ENCODE assay signal across 11 cellular contexts in genomic region chr3:195697582-195698324, GRCh38. TPM values are rescaled to one million over a fixed set of nuclear protein-coding genes. Genes with fewer than 3 reads are reported as not detected.
DNase-seq lines count a peak whose midpoint lies in the region; ATAC-seq and TF ChIP-seq lines count a peak whose summit lies in the region.
"Had no signal": no experiment of that assay in that cellular context is flagged by ENCODE, and none has a peak within 500 bp of the region (broad histone marks: within the 10 kb centered on the region; RNA-seq: fewer than 3 reads in every experiment).

No MANE protein-coding gene starts in this region.

- DNase-seq in AG08396 (ENCODE audit: low spot score) (peak; percentile 94), HT1080 (ENCODE audit: low read depth) (peak; percentile 46), choroid plexus epithelial cell (ENCODE audit: low read depth) (peak; percentile 96), left colon (peak in 1 of 2 donors; percentile 21), DMS53 treated with DMSO at 0.1 percent for 48 hours (lab: John Stamatoyannopoulos, UW; ENCODE audit: unreplicated experiment) (no peak), activated gamma-delta T cell (lab: John Stamatoyannopoulos, UW) (no peak), coronary artery (ENCODE audit: low spot score) (no peak), RPMI8226 (no peak)
- DNase-seq: NCI-H1105, transverse colon had no signal

- ATAC-seq in left colon, result peak; percentile 12

- H3K4me3 ChIP-seq in choroid plexus epithelial cell (ENCODE audit: low read depth, low read length), result no peak overlapping the region
- H3K4me3 ChIP-seq in coronary artery, result no peak overlapping the region
- H3K4me3 ChIP-seq: transverse colon had no signal

- no peak overlapping the region for H3K27ac ChIP-seq in coronary artery
- H3K27ac ChIP-seq: transverse colon had no signal

- intact Hi-C loops in left colon (cut with DNase I, micrococcal nuclease), result no loop called here

- TF ChIP-seq CTCF in choroid plexus epithelial cell (conservative IDR thresholded peaks at IDR 0.05; ENCODE audit: low read depth, low read length), result no peak
- TF ChIP-seq CTCF in coronary artery (IDR thresholded peaks at IDR 0.05), result no peak

RNA-seq across cellular contexts. Expression of gene MUC20, which starts 23.0 kb away (rescaled TPM):
- total RNA-seq in HT1080 (2014; rRNA removed; shearing (Covaris generic)), result not detected in 2 replicates
- not detected in 2 replicates for polyA plus RNA-seq in HT1080 (2015; cell fraction: cytosol; rRNA removed)
- 0.20 and 0.42 TPM in 2 replicates for polyA plus RNA-seq in HT1080 (2015; cell fraction: nucleus; rRNA removed)
- total RNA-seq in left colon, result 100 to 1,000 TPM; 110 to 115 TPM
- total RNA-seq: dermis microvascular lymphatic vessel endothelial cell had no signal

Comparison
In these comparisons a context has a peak if more than half of its experiments do, and no peak if none do; other contexts are left out.
1. DNase-seq: peak in AG08396 (single experiment), HT1080 (single experiment) and choroid plexus epithelial cell (single experiment); none in DMS53 treated with DMSO at 0.1 percent for 48 hours (single experiment), activated gamma-delta T cell (single experiment), coronary artery (single experiment) and RPMI8226 (single experiment).
2. RNA of gene MUC20, which starts 23.0 kb away (total RNA-seq): 110 to 115 TPM in left colon; not detected in HT1080; every median in the first group is over 100 times any median in the second.